8 cellular contexts compared by ENCODE assay signal in the genomic region with DNA sequence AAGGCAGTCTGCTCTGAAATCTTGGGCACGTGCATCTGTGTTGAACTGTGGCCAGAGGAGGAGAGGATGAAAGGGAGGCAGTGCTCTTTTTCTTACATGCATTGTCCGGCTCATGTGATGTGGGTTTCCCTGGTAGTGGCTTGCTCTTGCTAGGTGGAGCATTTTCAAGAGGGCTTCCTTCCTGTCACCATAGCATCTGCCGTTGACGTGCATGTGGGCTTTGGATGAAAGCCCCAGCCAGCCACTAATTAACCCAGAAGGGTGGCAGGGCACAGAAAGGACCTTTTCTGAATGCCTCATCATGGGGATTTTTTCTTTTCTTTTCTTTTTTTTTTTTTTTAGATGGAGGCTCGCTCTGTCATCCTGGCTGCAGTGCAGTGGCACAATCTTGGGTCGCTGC.
DNase-seq lines count a peak whose midpoint lies in the region; ATAC-seq and TF ChIP-seq lines count a peak whose summit lies in the region.

No MANE protein-coding gene starts in this region.

- H3K4me3 ChIP-seq in uterus = no peak overlapping the region
- H3K4me3 ChIP-seq in coronary artery = no peak overlapping the region
- H3K4me3 ChIP-seq in Karpas-422 (ENCODE audit: low read length) = no peak overlapping the region

- H4K20me1 ChIP-seq in Karpas-422 (ENCODE audit: insufficient read depth, low read depth, low read length) = 0 out of 2 replicates have a peak, but pooled peaks cover 5% of the 10 kb centered on the region

- H3K9me3 ChIP-seq in uterus (no peaks in the 10 kb centered on the region), Karpas-422 (ENCODE audit: low read length) (no peaks in the 10 kb centered on the region)

- no peaks in the 10 kb centered on the region for H3K27me3 Mint-ChIP-seq in activated T-helper 1 cell treated with anti-CD3 and anti-CD28 coated beads, Interleukin-12 subunit alpha, Interleukin-12 subunit beta, Interleukin-2, Interleukin-4 antibody, amounts not matched to agents 30 ng/mL and 10 ng/mL and 1 ng/mL, durations not matched to agents 14 hours and 24 hours and 36 hours (ENCODE audit: insufficient read depth)

- no peaks in the 10 kb centered on the region for H3K9me2 ChIP-seq in Karpas-422 (replicated peaks; ENCODE audit: insufficient read depth, low read length)

- H3K36me3 ChIP-seq in uterus = no peaks in the 10 kb centered on the region
- H3K36me3 ChIP-seq in Karpas-422 (ENCODE audit: insufficient read depth, low read length) = no peaks in the 10 kb centered on the region

- H2AFZ ChIP-seq in Karpas-422 (ENCODE audit: low read length) = no peak overlapping the region

- peaks cover 9% of the 10 kb centered on the region for H3K36me3 Mint-ChIP-seq in activated T-helper 1 cell treated with anti-CD3 and anti-CD28 coated beads, Interleukin-12 subunit alpha, Interleukin-12 subunit beta, Interleukin-2, Interleukin-4 antibody, amounts not matched to agents 30 ng/mL and 10 ng/mL and 1 ng/mL, durations not matched to agents 14 hours and 24 hours and 36 hours (ENCODE audit: low read depth)

- TF ChIP-seq CTCF in uterus (IDR thresholded peaks at IDR 0.05) = no peak
- no peak for TF ChIP-seq CTCF in coronary artery (IDR thresholded peaks at IDR 0.05)

- no peak overlapping the region for H3K27ac ChIP-seq in uterus
- H3K27ac ChIP-seq in coronary artery = no peak overlapping the region
- no peak overlapping the region for H3K27ac ChIP-seq in Karpas-422 (ENCODE audit: low read length)

- intact Hi-C loops in activated T-helper 1 cell treated with anti-CD3 and anti-CD28 coated beads, Interleukin-12 subunit alpha, Interleukin-12 subunit beta, Interleukin-2, Interleukin-4 antibody, amounts not matched to agents 30 ng/mL and 10 ng/mL and 1 ng/mL, durations not matched to agents 14 hours and 24 hours and 36 hours (cut with micrococcal nuclease) = loop anchor here (1.0 kb wide), 2 partner anchors 33 to 181 kb away; no protein-coding TSS in a partner anchor
- intact Hi-C loops in uterus (cut with DNase I; ENCODE audit: low total_unique reads) = no loop called here

- H3K4me2 ChIP-seq in Karpas-422 (ENCODE audit: low read depth, low read length, poor library complexity, severe bottlenecking) = no peak overlapping the region

- peak overlapping the region; percentile 71 for H3K27ac Mint-ChIP-seq in activated T-helper 1 cell treated with anti-CD3 and anti-CD28 coated beads, Interleukin-12 subunit alpha, Interleukin-12 subunit beta, Interleukin-2, Interleukin-4 antibody, amounts not matched to agents 30 ng/mL and 10 ng/mL and 1 ng/mL, durations not matched to agents 14 hours and 24 hours and 36 hours

- H3K4me3 Mint-ChIP-seq in activated T-helper 1 cell treated with anti-CD3 and anti-CD28 coated beads, Interleukin-12 subunit alpha, Interleukin-12 subunit beta, Interleukin-2, Interleukin-4 antibody, amounts not matched to agents 30 ng/mL and 10 ng/mL and 1 ng/mL, durations not matched to agents 14 hours and 24 hours and 36 hours = peak overlapping the region; percentile 26

- DNase-seq in Ammon's horn (ENCODE audit: low spot score) (peak; percentile 3), uterus (peak; percentile 38 to 41), coronary artery (ENCODE audit: low spot score) (no peak), Karpas-422 (no peak)
- DNase-seq in activated T-helper 1 cell treated with anti-CD3 and anti-CD28 coated beads, Interleukin-12 subunit alpha, Interleukin-12 subunit beta, Interleukin-2, Interleukin-4 antibody, amounts not matched to agents 30 ng/mL and 10 ng/mL and 1 ng/mL, durations not matched to agents 14 hours and 24 hours and 36 hours (ENCODE audit: low spot score) = peak; percentile 23

- H3K4me1 Mint-ChIP-seq in activated T-helper 1 cell treated with anti-CD3 and anti-CD28 coated beads, Interleukin-12 subunit alpha, Interleukin-12 subunit beta, Interleukin-2, Interleukin-4 antibody, amounts not matched to agents 30 ng/mL and 10 ng/mL and 1 ng/mL, durations not matched to agents 14 hours and 24 hours and 36 hours (ENCODE audit: low read depth) = peaks cover 27% of the 10 kb centered on the region

- ATAC-seq in GM19395 (IDR thresholded peaks at IDR 0.05; ENCODE audit: unreplicated experiment) (peak; percentile 80), HG03558 (IDR thresholded peaks at IDR 0.05; ENCODE audit: extremely low read depth, unreplicated experiment) (peak; percentile 88), GM19035 (IDR thresholded peaks at IDR 0.05; ENCODE audit: unreplicated experiment) (no peak)

- no peaks in the 10 kb centered on the region for H3K79me2 ChIP-seq in Karpas-422 (ENCODE audit: low read length)

- H3K27me3 ChIP-seq in uterus = no peaks in the 10 kb centered on the region
- H3K27me3 ChIP-seq in Karpas-422 (ENCODE audit: low read length) = no peaks in the 10 kb centered on the region

- no peak for TF ChIP-seq POLR2A in uterus (IDR thresholded peaks at IDR 0.05)

- H3K4me1 ChIP-seq in uterus = no peaks in the 10 kb centered on the region
- H3K4me1 ChIP-seq in Karpas-422 (ENCODE audit: low read length) = no peaks in the 10 kb centered on the region

- no peak overlapping the region for H3K9ac ChIP-seq in Karpas-422 (ENCODE audit: low read length)

- H3K9me3 Mint-ChIP-seq in activated T-helper 1 cell treated with anti-CD3 and anti-CD28 coated beads, Interleukin-12 subunit alpha, Interleukin-12 subunit beta, Interleukin-2, Interleukin-4 antibody, amounts not matched to agents 30 ng/mL and 10 ng/mL and 1 ng/mL, durations not matched to agents 14 hours and 24 hours and 36 hours = no peaks in the 10 kb centered on the region

Comparison
In these comparisons a context has a peak if more than half of its experiments do, and no peak if none do; other contexts are left out.
1. DNase-seq: peak in Ammon's horn (single experiment), activated T-helper 1 cell treated with anti-CD3 and anti-CD28 coated beads, Interleukin-12 subunit alpha, Interleukin-12 subunit beta, Interleukin-2, Interleukin-4 antibody, amounts not matched to agents 30 ng/mL and 10 ng/mL and 1 ng/mL, durations not matched to agents 14 hours and 24 hours and 36 hours (single experiment) and uterus (2 of 2); none in coronary artery (single experiment) and Karpas-422 (single experiment).